Comparison of ENCODE assay signal across 14 cellular contexts in the genomic region with DNA sequence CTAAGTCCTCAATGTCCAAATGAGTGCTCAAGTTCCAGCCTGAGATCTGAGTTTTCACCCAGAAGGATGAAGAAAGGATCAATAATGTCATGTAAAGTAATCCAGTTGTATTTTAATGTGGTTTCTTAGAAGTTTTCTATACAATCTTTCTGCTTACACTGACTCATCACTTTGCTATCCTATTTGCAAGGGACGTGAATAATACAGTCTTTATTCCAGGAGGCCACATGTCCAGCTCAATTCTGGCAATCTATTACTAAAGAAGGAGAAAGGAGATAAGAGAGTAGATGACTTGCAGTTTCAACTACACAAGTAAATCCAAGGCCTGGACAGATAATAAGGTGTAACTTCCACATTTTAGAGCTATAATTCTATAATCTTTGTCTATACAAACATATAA.
DNase-seq lines count a peak whose midpoint lies in the region; ATAC-seq, FAIRE-seq and TF ChIP-seq lines count a peak whose summit lies in the region.
"Had no signal": no experiment of that assay in that cellular context is flagged by ENCODE, and none has a peak within 500 bp of the region (broad histone marks: within the 10 kb centered on the region; RNA-seq: fewer than 3 reads in every experiment).

No MANE protein-coding gene starts in this region.

- H3K9me3 Mint-ChIP-seq in nephron: peaks cover 3% of the 10 kb centered on the region
- H3K9me3 Mint-ChIP-seq: stimulated activated naive CD8-positive, alpha-beta T cell treated with anti-CD3 and anti-CD28 coated beads, Interleukin-15, amount 100 ng/mL, for 72 hours; T-helper 2 cell treated with Interferon-gamma antibody and Interleukin-4, amounts not matched to agents 5 μg/mL and 100 μg/mL, for 36 hours had no signal

- intact Hi-C loops in endothelial cell of umbilical vein (cut with micrococcal nuclease): no loop called here
- intact Hi-C loops in lower lobe of right lung (cut with DNase I): no loop called here

- H3K27me3 Mint-ChIP-seq in nephron (ENCODE audit: low read depth): no peaks in the 10 kb centered on the region
- H3K27me3 Mint-ChIP-seq: CD4-positive, alpha-beta T cell; stimulated activated naive CD8-positive, alpha-beta T cell treated with anti-CD3 and anti-CD28 coated beads, Interleukin-15, amount 100 ng/mL, for 72 hours had no signal

- no TSS peak for BruUV-seq in endothelial cell of umbilical vein (replicated peaks; lab: Mats Ljungman, UMichigan)

- H3K27ac ChIP-seq in endothelial cell of umbilical vein (ENCODE audit: insufficient read depth, low read depth, low read length): peak overlapping the region; percentile 32
- H3K27ac ChIP-seq in lower lobe of right lung: no peak overlapping the region
- H3K27ac ChIP-seq: psoas muscle had no signal

- peak overlapping the region; percentile 52 for H2AFZ ChIP-seq in endothelial cell of umbilical vein (ENCODE audit: low read depth, low read length)

- H3K9me3 ChIP-seq in endothelial cell of umbilical vein (replicated peaks; ENCODE audit: control insufficient read depth, insufficient read depth, low read length) (no peaks in the 10 kb centered on the region), lower lobe of right lung (no peaks in the 10 kb centered on the region)
- H3K9me3 ChIP-seq: psoas muscle had no signal

- H3K4me2 ChIP-seq in endothelial cell of umbilical vein (ENCODE audit: insufficient read depth, low read length): peak overlapping the region; percentile 30

- TF ChIP-seq CTCF in endothelial cell of umbilical vein (IDR thresholded peaks at IDR 0.05; ENCODE audit: extremely low read depth in 1 of 2, insufficient read depth in 1 of 2, low read depth in 1 of 2, low read length in 2 of 2) (no peak), nephron (IDR thresholded peaks at IDR 0.05; ENCODE audit: unreplicated experiment in 3 of 3) (no peak), lower lobe of right lung (IDR thresholded peaks at IDR 0.05) (no peak)

- no peaks in the 10 kb centered on the region for H3K79me2 ChIP-seq in endothelial cell of umbilical vein (ENCODE audit: control insufficient read depth, insufficient read depth, low read length)

- H3K27me3 ChIP-seq in endothelial cell of umbilical vein (ENCODE audit: control insufficient read depth in 2 of 2, insufficient read depth in 2 of 2, low read length in 2 of 2) (no peaks in the 10 kb centered on the region), lower lobe of right lung (ENCODE audit: low read depth) (no peaks in the 10 kb centered on the region)

- H3K27ac Mint-ChIP-seq in nephron: peak overlapping the region in 2 of 3 experiments; percentile 8 to 37
- H3K27ac Mint-ChIP-seq: CD4-positive, alpha-beta T cell; stimulated activated naive CD8-positive, alpha-beta T cell treated with anti-CD3 and anti-CD28 coated beads, Interleukin-15, amount 100 ng/mL, for 72 hours; T-helper 2 cell treated with Interferon-gamma antibody and Interleukin-4, amounts not matched to agents 5 μg/mL and 100 μg/mL, for 36 hours had no signal

- H3K4me3 ChIP-seq in endothelial cell of umbilical vein (replicated peaks in 1 of 3; ENCODE audit: insufficient read depth in 1 of 3, low read depth in 1 of 3, low read length in 3 of 3) (no peak overlapping the region), lower lobe of right lung (no peak overlapping the region)
- H3K4me3 ChIP-seq: psoas muscle had no signal

- no peak for FAIRE-seq in endothelial cell of umbilical vein (lab: Jason Lieb, UNC)

- TF ChIP-seq POLR2A in endothelial cell of umbilical vein (IDR thresholded peaks at IDR 0.05; ENCODE audit: low read depth, low read length): no peak

- CTCF ChIA-PET in endothelial cell of umbilical vein (lab: Charles Lee): interaction anchor here (0.9 to 1.1 kb wide), 3 partner anchors 9 to 187 kb away, joined by 3 to 5 read pairs (median 3); no protein-coding TSS in a partner anchor

- ATAC-seq in lower lobe of right lung: no peak
- ATAC-seq: psoas muscle; stimulated activated naive CD8-positive, alpha-beta T cell treated with anti-CD3 and anti-CD28 coated beads, Interleukin-15, amount 100 ng/mL, for 72 hours had no signal

- peaks cover 7% of the 10 kb centered on the region for H3K4me1 Mint-ChIP-seq in nephron
- H3K4me1 Mint-ChIP-seq: stimulated activated naive CD8-positive, alpha-beta T cell treated with anti-CD3 and anti-CD28 coated beads, Interleukin-15, amount 100 ng/mL, for 72 hours had no signal

- dilution Hi-C loops in endothelial cell of umbilical vein (cut with MboI; ENCODE audit: extremely low pct_ligation_motif_present, low sequenced_read_pairs): no loop called here

- no peaks in the 10 kb centered on the region for H3K36me3 ChIP-seq in endothelial cell of umbilical vein (ENCODE audit: control insufficient read depth in 2 of 2, extremely low read depth in 1 of 2, insufficient read depth in 2 of 2, low read length in 2 of 2)
- no peaks in the 10 kb centered on the region for H3K36me3 ChIP-seq in lower lobe of right lung

- no peaks in the 10 kb centered on the region for H4K20me1 ChIP-seq in endothelial cell of umbilical vein (replicated peaks; ENCODE audit: control insufficient read depth, extremely low read depth, insufficient read depth, low read length)

- no peaks in the 10 kb centered on the region for H3K36me3 Mint-ChIP-seq in nephron (ENCODE audit: low read depth)

- H3K4me1 ChIP-seq in endothelial cell of umbilical vein (ENCODE audit: control insufficient read depth, extremely low read depth, insufficient read depth, low read length) (peaks cover 8% of the 10 kb centered on the region), lower lobe of right lung (no peaks in the 10 kb centered on the region)
- H3K4me1 ChIP-seq: psoas muscle had no signal

- no peak overlapping the region for H3K4me3 Mint-ChIP-seq in nephron
- H3K4me3 Mint-ChIP-seq: CD4-positive, alpha-beta T cell; stimulated activated naive CD8-positive, alpha-beta T cell treated with anti-CD3 and anti-CD28 coated beads, Interleukin-15, amount 100 ng/mL, for 72 hours; T-helper 2 cell treated with Interferon-gamma antibody and Interleukin-4, amounts not matched to agents 5 μg/mL and 100 μg/mL, for 36 hours had no signal

- H3K9me1 ChIP-seq in endothelial cell of umbilical vein (replicated peaks; ENCODE audit: control insufficient read depth, extremely low read depth, insufficient read depth, low read length): no peaks in the 10 kb centered on the region

- peak; percentile 63 for DNase-seq in COLO829 (ENCODE audit: low spot score)
- peak; percentile 55 for DNase-seq in RPMI7951 (ENCODE audit: low read depth)
- DNase-seq in endothelial cell of umbilical vein (ENCODE audit: low read depth, low spot score): peak; percentile 57
- DNase-seq in NCI-H1048 (lab: John Stamatoyannopoulos, UW): no peak
- no peak for DNase-seq in lower lobe of right lung
- no peak for DNase-seq in Kasumi-1 (lab: John Stamatoyannopoulos, UW)
- no peak for DNase-seq in activated CD4-positive, alpha-beta T cell treated with anti-CD3 and anti-CD28 coated beads, Interleukin-2, amount 50 U/mL, for 1 hour
- DNase-seq: activated naive CD4-positive, alpha-beta T cell treated with Interleukin-2 at 50 U/mL for 16 hours; CD4-positive, alpha-beta T cell; hippocampal formation; psoas muscle; stimulated activated naive CD8-positive, alpha-beta T cell treated with anti-CD3 and anti-CD28 coated beads, Interleukin-15, amount 100 ng/mL, for 72 hours had no signal

- peak overlapping the region; percentile 16 for H3K9ac ChIP-seq in endothelial cell of umbilical vein (replicated peaks; ENCODE audit: extremely low read depth, insufficient read depth, low read length)

- POLR2A ChIA-PET in endothelial cell of umbilical vein (lab: Charles Lee): no interaction called here

TF ChIP-seq in endothelial cell of umbilical vein, 7 proteins besides CTCF, POLR2A, EP300 and RAD21:
- TF ChIP-seq POLR2AphosphoS5 (IDR thresholded peaks at IDR 0.05; ENCODE audit: insufficient read depth, low read depth, low read length): no peak
- no peak for TF ChIP-seq GATA2 (IDR thresholded peaks at IDR 0.05; ENCODE audit: insufficient read depth, insufficient read length, low read depth, low read length)
- TF ChIP-seq FOS (IDR thresholded peaks at IDR 0.05; ENCODE audit: borderline replicate concordance, insufficient read depth, low read length): peak; percentile 62
- TF ChIP-seq, protein P1, sequence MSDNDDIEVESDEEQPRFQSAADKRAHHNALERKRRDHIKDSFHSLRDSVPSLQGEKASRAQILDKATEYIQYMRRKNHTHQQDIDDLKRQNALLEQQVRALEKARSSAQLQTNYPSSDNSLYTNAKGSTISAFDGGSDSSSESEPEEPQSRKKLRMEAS (IDR thresholded peaks at IDR 0.05; ENCODE audit: insufficient read depth, insufficient read length): no peak

Comparison
In these comparisons a context has a peak if more than half of its experiments do, and no peak if none do; other contexts are left out.
1. DNase-seq: peak in COLO829 (single experiment), RPMI7951 (single experiment) and endothelial cell of umbilical vein (single experiment); none in NCI-H1048 (single experiment), lower lobe of right lung (single experiment), Kasumi-1 (0 of 2) and activated CD4-positive, alpha-beta T cell treated with anti-CD3 and anti-CD28 coated beads, Interleukin-2, amount 50 U/mL, for 1 hour (single experiment).